12 cellular contexts compared by ENCODE assay signal in genomic region chr3:183870563-183870962, GRCh38.
"Had no signal": no experiment of that assay in that cellular context is flagged by ENCODE, and none has a peak within 500 bp of the region (broad histone marks: within the 10 kb centered on the region; RNA-seq: fewer than 3 reads in every experiment).

No MANE protein-coding gene starts in this region.

- H3K9me3 Mint-ChIP-seq: activated B cell treated with CpG ODN at 0.5 μM for 24 hours; mesothelial cell of epicardium; stimulated activated naive CD8-positive, alpha-beta T cell treated with anti-CD3 and anti-CD28 coated beads, Interleukin-15, Interleukin-2, amounts not matched to agents 100 ng/mL and 50 ng/mL, for 24 hours had no signal

- H3K4me3 ChIP-seq: gastrocnemius medialis, heart left ventricle, pancreas, SK-N-MC, upper lobe of right lung had no signal

- H3K9me3 ChIP-seq: gastrocnemius medialis, heart left ventricle, pancreas, upper lobe of right lung had no signal

- H3K27me3 ChIP-seq: gastrocnemius medialis, heart left ventricle, pancreas, upper lobe of right lung had no signal

- ATAC-seq: gastrocnemius medialis, heart left ventricle, pancreas, sciatic nerve, upper lobe of right lung had no signal

- H3K4me1 Mint-ChIP-seq: mesothelial cell of epicardium had no signal

- H3K27ac ChIP-seq: gastrocnemius medialis, heart left ventricle, pancreas, SK-N-MC, upper lobe of right lung had no signal

- H3K27me3 Mint-ChIP-seq: activated B cell treated with CpG ODN at 0.5 μM for 24 hours; stimulated activated naive CD8-positive, alpha-beta T cell treated with anti-CD3 and anti-CD28 coated beads, Interleukin-15, Interleukin-2, amounts not matched to agents 100 ng/mL and 50 ng/mL, for 24 hours had no signal

- H3K27ac Mint-ChIP-seq: activated B cell treated with CpG ODN at 0.5 μM for 24 hours, mesothelial cell of epicardium had no signal

- H3K4me3 Mint-ChIP-seq: activated B cell treated with CpG ODN at 0.5 μM for 24 hours; mesothelial cell of epicardium; stimulated activated naive CD8-positive, alpha-beta T cell treated with anti-CD3 and anti-CD28 coated beads, Interleukin-15, Interleukin-2, amounts not matched to agents 100 ng/mL and 50 ng/mL, for 24 hours had no signal

- DNase-seq: activated B cell treated with CpG ODN at 0.5 μM for 24 hours; activated CD4-positive, alpha-beta T cell treated with anti-CD3 and anti-CD28 coated beads for 48 hours; activated effector memory CD4-positive, alpha-beta T cell treated with Interleukin-2 at 50 U/mL for 16 hours; erythroblast; gastrocnemius medialis; heart left ventricle; pancreas; upper lobe of right lung had no signal
